Comparison of ENCODE assay signal across 10 cellular contexts in the genomic region with DNA sequence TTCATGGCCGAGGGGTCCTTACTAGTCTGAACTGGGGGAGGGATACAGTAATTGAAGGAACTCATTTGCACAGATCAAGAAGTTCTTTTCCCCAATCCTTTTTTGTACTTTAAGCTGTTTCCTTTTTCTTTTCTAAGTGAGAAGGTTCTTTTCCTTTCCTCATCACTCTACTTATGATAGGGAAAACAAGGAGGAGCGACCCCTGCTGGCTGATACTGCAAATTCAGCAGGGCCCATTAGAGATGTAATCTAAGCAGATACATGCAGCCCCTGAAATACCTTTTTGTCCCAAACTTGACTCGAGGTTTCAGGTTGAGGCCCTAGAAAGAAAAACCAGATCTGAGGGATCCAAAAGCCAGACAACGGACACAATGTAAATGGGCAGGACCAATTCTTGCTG.
DNase-seq lines count a peak whose midpoint lies in the region; ATAC-seq, FAIRE-seq and TF ChIP-seq lines count a peak whose summit lies in the region.
"Had no signal": no experiment of that assay in that cellular context is flagged by ENCODE, and none has a peak within 500 bp of the region (broad histone marks: within the 10 kb centered on the region; RNA-seq: fewer than 3 reads in every experiment).

No MANE protein-coding gene starts in this region.

- H3K79me2 ChIP-seq in MM.1S (ENCODE audit: low read length) (no peaks in the 10 kb centered on the region), endothelial cell of umbilical vein (ENCODE audit: control insufficient read depth, insufficient read depth, low read length) (no peaks in the 10 kb centered on the region)

- TF ChIP-seq CTCF in A673 (conservative IDR thresholded peaks at IDR 0.05; ENCODE audit: low read depth, low read length) (peak; percentile 46), GM06990 (IDR thresholded peaks at IDR 0.05; ENCODE audit: insufficient read depth, low read length, poor library complexity, severe bottlenecking) (peak; percentile 69), MM.1S (IDR thresholded peaks at IDR 0.05; ENCODE audit: low read length) (peak; percentile 39), endothelial cell of umbilical vein (IDR thresholded peaks at IDR 0.05; ENCODE audit: extremely low read depth in 1 of 2, insufficient read depth in 1 of 2, low read depth in 1 of 2, low read length in 2 of 2) (peak; percentile 35 to 48), upper lobe of right lung (IDR thresholded peaks at IDR 0.05) (no peak)

- POLR2A ChIA-PET in A673 (lab: Charles Lee; ENCODE audit: low non-redundant PET) (no interaction called here), endothelial cell of umbilical vein (lab: Charles Lee) (no interaction called here)

- BruUV-seq in A673 (replicated peaks; lab: Mats Ljungman, UMichigan) (no TSS peak), endothelial cell of umbilical vein (replicated peaks; lab: Mats Ljungman, UMichigan) (no TSS peak)

- peak; percentile 33 for DNase-seq in A673 (ENCODE audit: low spot score)
- DNase-seq in GM06990 (ENCODE audit: extremely low read depth, insufficient read length), result no peak
- no peak for DNase-seq in MM.1S
- DNase-seq in endothelial cell of umbilical vein (ENCODE audit: low read depth, low spot score), result peak; percentile 35
- DNase-seq in upper lobe of right lung, result no peak
- no peak for DNase-seq in GM19239 (ENCODE audit: insufficient read length, low spot score)
- DNase-seq: activated effector memory CD4-positive, alpha-beta T cell treated with anti-CD3 and anti-CD28 coated beads, Interleukin-2, amount 50 U/mL, for 16 hours had no signal

- H3F3A ChIP-seq in MM.1S (ENCODE audit: insufficient read depth, low read length), result no peaks in the 10 kb centered on the region

- ATAC-seq in GM21737 (IDR thresholded peaks at IDR 0.05; ENCODE audit: unreplicated experiment) (no peak), upper lobe of right lung (no peak), GM21786 (IDR thresholded peaks at IDR 0.05; ENCODE audit: unreplicated experiment) (no peak)

- TF ChIP-seq POLR2A in endothelial cell of umbilical vein (IDR thresholded peaks at IDR 0.05; ENCODE audit: low read depth, low read length), result no peak

- H3K4me1 ChIP-seq in A673 (ENCODE audit: insufficient read depth, low read length, poor library complexity, severe bottlenecking) (no peaks in the 10 kb centered on the region), MM.1S (ENCODE audit: low read length) (no peaks in the 10 kb centered on the region), endothelial cell of umbilical vein (ENCODE audit: control insufficient read depth, extremely low read depth, insufficient read depth, low read length) (no peaks in the 10 kb centered on the region), upper lobe of right lung (no peaks in the 10 kb centered on the region)

- H3K27me3 ChIP-seq in A673 (replicated peaks; ENCODE audit: insufficient read depth, low read depth, low read length, poor library complexity) (no peaks in the 10 kb centered on the region), GM06990 (replicated peaks; ENCODE audit: control insufficient read depth, insufficient read depth, low read length) (no peaks in the 10 kb centered on the region), MM.1S (replicated peaks; ENCODE audit: insufficient read depth, low read length) (no peaks in the 10 kb centered on the region), endothelial cell of umbilical vein (ENCODE audit: control insufficient read depth in 2 of 2, insufficient read depth in 2 of 2, low read length in 2 of 2) (no peaks in the 10 kb centered on the region), upper lobe of right lung (no peaks in the 10 kb centered on the region)

- H3K9me2 ChIP-seq in MM.1S (replicated peaks; ENCODE audit: insufficient read depth, low read length), result no peaks in the 10 kb centered on the region

- H3K9ac ChIP-seq in MM.1S (ENCODE audit: low read length), result no peak overlapping the region
- no peak overlapping the region for H3K9ac ChIP-seq in endothelial cell of umbilical vein (replicated peaks; ENCODE audit: extremely low read depth, insufficient read depth, low read length)

- H4K20me1 ChIP-seq in MM.1S (ENCODE audit: insufficient read depth, low read length), result no peaks in the 10 kb centered on the region
- no peaks in the 10 kb centered on the region for H4K20me1 ChIP-seq in endothelial cell of umbilical vein (replicated peaks; ENCODE audit: control insufficient read depth, extremely low read depth, insufficient read depth, low read length)

- FAIRE-seq in endothelial cell of umbilical vein (lab: Jason Lieb, UNC), result peak; percentile 48
- no peak for FAIRE-seq in GM19239 (lab: Jason Lieb, UNC)
- FAIRE-seq: G401.6 had no signal

- no peak overlapping the region for H3K4me3 ChIP-seq in A673 (ENCODE audit: low read depth, low read length, poor library complexity, severe bottlenecking)
- no peak overlapping the region for H3K4me3 ChIP-seq in GM06990 (replicated peaks; ENCODE audit: low read depth, low read length)
- H3K4me3 ChIP-seq in MM.1S (ENCODE audit: low read length), result no peak overlapping the region
- no peak overlapping the region for H3K4me3 ChIP-seq in endothelial cell of umbilical vein (replicated peaks in 1 of 3; ENCODE audit: insufficient read depth in 1 of 3, low read depth in 1 of 3, low read length in 3 of 3)
- H3K4me3 ChIP-seq in upper lobe of right lung, result no peak overlapping the region

- no peak overlapping the region for H3K27ac ChIP-seq in A673 (ENCODE audit: low read depth, low read length, poor library complexity, severe bottlenecking)
- H3K27ac ChIP-seq in MM.1S (ENCODE audit: low read length), result no peak overlapping the region
- no peak overlapping the region for H3K27ac ChIP-seq in endothelial cell of umbilical vein (ENCODE audit: insufficient read depth, low read depth, low read length)
- no peak overlapping the region for H3K27ac ChIP-seq in upper lobe of right lung

- no peaks in the 10 kb centered on the region for H3K9me1 ChIP-seq in endothelial cell of umbilical vein (replicated peaks; ENCODE audit: control insufficient read depth, extremely low read depth, insufficient read depth, low read length)

- CTCF ChIA-PET in A673 (lab: Charles Lee) (no interaction called here), endothelial cell of umbilical vein (lab: Charles Lee) (interaction anchor here (1.0 to 2.0 kb wide), 5 partner anchors 69 to 263 kb away, joined by 3 to 11 read pairs (median 5); no protein-coding TSS in a partner anchor)

- dilution Hi-C loops in endothelial cell of umbilical vein (cut with MboI; ENCODE audit: extremely low pct_ligation_motif_present, low sequenced_read_pairs), result no loop called here

- H2AFZ ChIP-seq in MM.1S (ENCODE audit: low read length), result no peak overlapping the region
- no peak overlapping the region for H2AFZ ChIP-seq in endothelial cell of umbilical vein (ENCODE audit: low read depth, low read length)

- H3K4me2 ChIP-seq in MM.1S (ENCODE audit: low read depth, low read length), result no peak overlapping the region
- H3K4me2 ChIP-seq in endothelial cell of umbilical vein (ENCODE audit: insufficient read depth, low read length), result no peak overlapping the region

- H3K9me3 ChIP-seq in A673 (ENCODE audit: low read depth, low read length, poor library complexity, severe bottlenecking), result no peaks in the 10 kb centered on the region
- H3K9me3 ChIP-seq in MM.1S (replicated peaks; ENCODE audit: insufficient read depth, low read length), result no peaks in the 10 kb centered on the region
- no peaks in the 10 kb centered on the region for H3K9me3 ChIP-seq in endothelial cell of umbilical vein (replicated peaks; ENCODE audit: control insufficient read depth, insufficient read depth, low read length)
- no peaks in the 10 kb centered on the region for H3K9me3 ChIP-seq in upper lobe of right lung

- H3K36me3 ChIP-seq in A673 (ENCODE audit: insufficient read depth, low read length, poor library complexity, severe bottlenecking) (no peaks in the 10 kb centered on the region), GM06990 (ENCODE audit: control insufficient read depth, insufficient read depth, low read length) (no peaks in the 10 kb centered on the region), MM.1S (replicated peaks; ENCODE audit: insufficient read depth, low read length) (no peaks in the 10 kb centered on the region), endothelial cell of umbilical vein (ENCODE audit: control insufficient read depth in 2 of 2, extremely low read depth in 1 of 2, insufficient read depth in 2 of 2, low read length in 2 of 2) (no peaks in the 10 kb centered on the region), upper lobe of right lung (no peaks in the 10 kb centered on the region)

- intact Hi-C loops in A673 (cut with micrococcal nuclease; ENCODE audit: unreplicated experiment), result no loop called here
- intact Hi-C loops in endothelial cell of umbilical vein (cut with micrococcal nuclease), result loop anchor here (1.0 kb wide), 2 partner anchors 215 to 262 kb away; no protein-coding TSS in a partner anchor
- intact Hi-C loops in upper lobe of right lung (cut with DNase I), result no loop called here

TF ChIP-seq in endothelial cell of umbilical vein, 7 proteins besides CTCF, POLR2A, EP300 and RAD21:
- no peak for TF ChIP-seq EZH2 (IDR thresholded peaks at IDR 0.05; ENCODE audit: borderline replicate concordance, low read depth, low read length, severe bottlenecking)
- no peak for TF ChIP-seq POLR2AphosphoS5 (IDR thresholded peaks at IDR 0.05; ENCODE audit: insufficient read depth, low read depth, low read length)
- no peak for TF ChIP-seq MYC (IDR thresholded peaks at IDR 0.05; ENCODE audit: low read depth, low read length)
- no peak for TF ChIP-seq FOS (IDR thresholded peaks at IDR 0.05; ENCODE audit: borderline replicate concordance, insufficient read depth, low read length)
- TF ChIP-seq JUN (IDR thresholded peaks at IDR 0.05; ENCODE audit: borderline replicate concordance, insufficient read depth, insufficient read length, low read depth), result no peak
- no peak for TF ChIP-seq MAX (IDR thresholded peaks at IDR 0.05; ENCODE audit: insufficient read depth, insufficient read length)
- no peak for TF ChIP-seq GATA2 (IDR thresholded peaks at IDR 0.05; ENCODE audit: insufficient read depth, insufficient read length, low read depth, low read length)
TF ChIP-seq in endothelial cell of umbilical vein: peak in this region for 0.

Comparison
In these comparisons a context has a peak if more than half of its experiments do, and no peak if none do; other contexts are left out.
1. DNase-seq: peak in A673 (single experiment) and endothelial cell of umbilical vein (single experiment); none in GM06990 (single experiment), MM.1S (single experiment), upper lobe of right lung (single experiment) and GM19239 (single experiment).